8 cellular contexts compared by ENCODE assay signal in genomic region chr20:49983123-49983847, GRCh38. TPM values are rescaled to one million over a fixed set of nuclear protein-coding genes. Genes with fewer than 3 reads are reported as not detected.
DNase-seq lines count a peak whose midpoint lies in the region; ATAC-seq and TF ChIP-seq lines count a peak whose summit lies in the region.

No MANE protein-coding gene starts in this region.

- H3K9me3 ChIP-seq in OCI-LY3 (ENCODE audit: insufficient read depth, low read length) (no peaks in the 10 kb centered on the region), esophagus (ENCODE audit: control insufficient read depth in 2 of 2, insufficient read depth in 1 of 2, low read depth in 1 of 2, low read length in 1 of 2) (no peaks in the 10 kb centered on the region), parathyroid adenoma (ENCODE audit: control insufficient read depth, low read length) (no peaks in the 10 kb centered on the region)

- peak overlapping the region; percentile 94 for H3K4me2 ChIP-seq in OCI-LY3 (ENCODE audit: low read length)
- H3K4me2 ChIP-seq in parathyroid adenoma (ENCODE audit: low read length), result peak overlapping the region; percentile 90

- peak; percentile 12 for DNase-seq in EH (ENCODE audit: low read depth)
- no peak for DNase-seq in SHP77 treated with DMSO at 0.1 percent for 48 hours (lab: John Stamatoyannopoulos, UW)

- H3K4me3 ChIP-seq in OCI-LY3 (ENCODE audit: low read length), result peak overlapping the region; percentile 79
- H3K4me3 ChIP-seq in esophagus (ENCODE audit: low read depth in 1 of 2, low read length in 2 of 2), result peak overlapping the region; percentile 21 to 36
- peak overlapping the region; percentile 61 for H3K4me3 ChIP-seq in parathyroid adenoma (ENCODE audit: low read depth, low read length)

- H3K4me1 ChIP-seq in OCI-LY3 (ENCODE audit: low read length) (peaks cover 35% of the 10 kb centered on the region), esophagus (ENCODE audit: control insufficient read depth in 2 of 2, insufficient read depth in 2 of 2, low read length in 1 of 2) (peaks cover 0 to 8% of the 10 kb centered on the region in 2 donors), parathyroid adenoma (peaks cover 6% of the 10 kb centered on the region)

- H3K36me3 ChIP-seq in OCI-LY3 (replicated peaks; ENCODE audit: low read depth, low read length) (peaks cover 11% of the 10 kb centered on the region), esophagus (ENCODE audit: control insufficient read depth in 2 of 2, insufficient read depth in 2 of 2, low read length in 1 of 2) (no peaks in the 10 kb centered on the region), parathyroid adenoma (ENCODE audit: control insufficient read depth, insufficient read depth, low read length) (no peaks in the 10 kb centered on the region)

- no peak for TF ChIP-seq CTCF in OCI-LY3 (IDR thresholded peaks at IDR 0.05; ENCODE audit: low read depth, low read length)
- TF ChIP-seq CTCF in parathyroid adenoma (IDR thresholded peaks at IDR 0.05), result no peak

- H3K9ac ChIP-seq in OCI-LY3 (ENCODE audit: low read length) (peak overlapping the region; percentile 71), parathyroid adenoma (no peak overlapping the region)

- 25 to 31% methylated on average over 23 to 24 of the region's 24 CpGs for WGBS in esophagus, 2 donors

- ATAC-seq in HG03342 (IDR thresholded peaks at IDR 0.05; ENCODE audit: unreplicated experiment) (no peak), HG02610 (IDR thresholded peaks at IDR 0.05; ENCODE audit: unreplicated experiment) (no peak), HG02981 (IDR thresholded peaks at IDR 0.05; ENCODE audit: unreplicated experiment) (no peak)

- no peak overlapping the region for H3K27ac ChIP-seq in OCI-LY3 (ENCODE audit: low read length)
- peak overlapping the region in 1 of 2 donors; percentile 63 for H3K27ac ChIP-seq in esophagus (ENCODE audit: low read depth in 2 of 2, low read length in 1 of 2)
- H3K27ac ChIP-seq in parathyroid adenoma, result peak overlapping the region; percentile 47

- H3K79me2 ChIP-seq in OCI-LY3 (ENCODE audit: low read length) (no peaks in the 10 kb centered on the region), parathyroid adenoma (no peaks in the 10 kb centered on the region)

- no peak overlapping the region for H2AFZ ChIP-seq in OCI-LY3 (ENCODE audit: low read depth, low read length)
- H2AFZ ChIP-seq in parathyroid adenoma, result peak overlapping the region; percentile 70

- no peaks in the 10 kb centered on the region for H4K20me1 ChIP-seq in OCI-LY3 (ENCODE audit: insufficient read depth, low read length)

- H3K27me3 ChIP-seq in OCI-LY3 (ENCODE audit: low read depth, low read length), result peaks cover 4% of the 10 kb centered on the region; the same call in 1 of the 2 replicates
- no peaks in the 10 kb centered on the region for H3K27me3 ChIP-seq in esophagus (ENCODE audit: control insufficient read depth in 1 of 2, insufficient read depth in 2 of 2, low read length in 2 of 2)
- no peaks in the 10 kb centered on the region for H3K27me3 ChIP-seq in parathyroid adenoma (ENCODE audit: control insufficient read depth, insufficient read depth, low read length)

RNA-seq across cellular contexts. Expression of gene SNAI1, which starts 0.5 kb away (rescaled TPM):
- 1 to 10 TPM in 1 of 2 donors, under 1 TPM in 1; 0.86 to 1.2 TPM for polyA plus RNA-seq in esophagus

RNA-seq across cellular contexts. Expression of gene RNF114, which starts 47.1 kb away (rescaled TPM):
- 10 to 100 TPM; 21.0 to 30.3 TPM for polyA plus RNA-seq in esophagus

Comparison
In these comparisons a context has a peak if more than half of its experiments do, and no peak if none do; other contexts are left out.
1. H3K4me3 ChIP-seq: peak in every context shown above with its lines; median percentile 79 in OCI-LY3; 61 in parathyroid adenoma; 28 in esophagus.